ENCODE assay signal across 22 cellular contexts in genomic region chr2:169599568-169599967, GRCh38.
"Had no signal": no experiment of that assay in that cellular context is flagged by ENCODE, and none has a peak within 500 bp of the region (broad histone marks: within the 10 kb centered on the region; RNA-seq: fewer than 3 reads in every experiment).

No MANE protein-coding gene starts in this region.

- H3K4me3 ChIP-seq: coronary artery, dorsolateral prefrontal cortex, esophagus muscularis mucosa, gastroesophageal sphincter, heart left ventricle, left lung, lower lobe of right lung, mucosa of descending colon had no signal

- H3K27ac ChIP-seq: coronary artery, dorsolateral prefrontal cortex, esophagus muscularis mucosa, foreskin keratinocyte, gastroesophageal sphincter, heart left ventricle, left lung, lower lobe of right lung had no signal

- DNase-seq: dermis blood vessel endothelial cell; dorsolateral prefrontal cortex; effector CD4-positive, alpha-beta T cell; effector memory CD4-positive, alpha-beta T cell; foreskin keratinocyte; heart left ventricle; hippocampal formation; islet precursor cell; kidney; kidney glomerular epithelial cell; left colon; left lung; left ventricle myocardium superior; lower lobe of right lung; mesenchymal stem cell; mucosa of descending colon had no signal

- H3K27ac Mint-ChIP-seq: mesothelial cell of epicardium had no signal

- H3K27me3 ChIP-seq: dorsolateral prefrontal cortex, esophagus muscularis mucosa, foreskin keratinocyte, gastroesophageal sphincter, heart left ventricle, left lung had no signal

- H3K4me1 ChIP-seq: left lung, lower lobe of right lung had no signal

- FAIRE-seq: colon, endothelial cell of umbilical vein had no signal

- ATAC-seq: foreskin keratinocyte, gastroesophageal sphincter, heart left ventricle, left colon, left lung, left ventricle myocardium superior, lower lobe of right lung, mucosa of descending colon had no signal

- H3K4me1 Mint-ChIP-seq: mesothelial cell of epicardium had no signal

- H3K9me3 ChIP-seq: esophagus muscularis mucosa, gastroesophageal sphincter, heart left ventricle, left lung, lower lobe of right lung, mucosa of descending colon had no signal

- H3K4me3 Mint-ChIP-seq: mesothelial cell of epicardium had no signal

- H3K9me3 Mint-ChIP-seq: mesothelial cell of epicardium had no signal
